Comparison of ENCODE assay signal across 15 cellular contexts in the genomic region with DNA sequence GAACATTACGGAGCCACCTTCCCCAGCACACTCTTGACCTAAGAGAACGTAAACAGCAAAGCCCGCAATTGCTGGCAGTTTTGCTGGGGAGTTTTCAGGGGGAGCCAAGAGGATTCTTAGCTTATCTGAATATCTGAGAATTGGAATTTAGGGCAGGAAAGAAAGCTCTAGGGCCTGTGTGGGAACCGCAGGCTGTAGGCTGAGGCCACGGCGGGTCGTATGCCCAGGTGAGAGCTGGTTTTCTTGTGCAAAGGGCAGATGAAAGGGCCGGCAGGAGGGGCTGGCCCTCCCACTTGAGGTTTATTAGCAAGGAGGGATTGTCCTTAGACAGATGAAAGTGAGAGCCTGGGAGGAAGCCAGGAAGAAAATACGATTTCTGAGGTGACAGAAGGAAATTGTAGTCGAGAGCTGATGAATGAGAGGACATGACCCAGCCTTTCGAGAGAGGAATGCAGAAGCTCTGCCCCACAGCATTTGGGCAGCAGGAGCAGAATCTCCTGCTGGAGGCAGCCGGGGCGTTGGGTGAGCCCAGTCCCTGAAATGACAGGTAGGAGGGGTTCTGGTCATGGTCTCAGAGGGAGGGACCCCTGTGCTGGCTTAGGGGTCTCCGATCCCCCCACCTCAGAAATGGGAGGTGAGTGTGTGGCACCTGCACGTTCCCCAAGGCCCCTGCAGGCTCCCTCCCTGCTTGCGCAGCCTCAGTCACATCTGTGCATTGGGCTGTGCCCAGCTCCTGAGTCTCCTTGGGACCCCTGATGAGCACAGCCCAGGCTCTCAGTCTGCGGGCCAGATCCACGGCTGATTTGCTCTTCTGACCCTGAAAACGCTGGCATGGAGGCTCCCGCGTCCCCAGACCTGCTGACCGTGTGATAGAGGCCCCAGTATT.
DNase-seq lines count a peak whose midpoint lies in the region; ATAC-seq and TF ChIP-seq lines count a peak whose summit lies in the region.
"Had no signal": no experiment of that assay in that cellular context is flagged by ENCODE, and none has a peak within 500 bp of the region (broad histone marks: within the 10 kb centered on the region; RNA-seq: fewer than 3 reads in every experiment).

No MANE protein-coding gene starts in this region.

- peaks cover 40% of the 10 kb centered on the region for H3K4me1 Mint-ChIP-seq in GM23338
- peaks cover 9% of the 10 kb centered on the region for H3K4me1 Mint-ChIP-seq in activated CD4-positive, alpha-beta T cell treated with anti-CD3 and anti-CD28 coated beads, Interleukin-2, amount 10 ng/mL, durations not matched to agents 24 days and 14 days

- H3K4me3 ChIP-seq in GM23338 (no peak overlapping the region), RWPE2 (ENCODE audit: severe bottlenecking) (no peak overlapping the region), ascending aorta (no peak overlapping the region)
- H3K4me3 ChIP-seq: prostate gland, testis had no signal

- peak; percentile 62 for DNase-seq in GM23338 (ENCODE audit: low spot score)
- DNase-seq in RWPE2 (ENCODE audit: low spot score), result peak; percentile 3
- peak; percentile 64 for DNase-seq in iPS-NIHi11 (ENCODE audit: low spot score)
- DNase-seq in retina, result peak; percentile 40
- no peak for DNase-seq in ascending aorta (ENCODE audit: low spot score in 2 of 2)
- no peak for DNase-seq in GOT3 (lab: John Stamatoyannopoulos, UW)
- no peak for DNase-seq in activated CD4-positive, alpha-beta T cell treated with anti-CD3 and anti-CD28 coated beads, Interleukin-2, amount 10 ng/mL, durations not matched to agents 24 days and 14 days
- DNase-seq: activated CD4-positive, CD25-positive, alpha-beta regulatory T cell treated with anti-CD3 and anti-CD28 coated beads, Interleukin-2, amount 50 U/mL, for 72 hours; NCI-H1048; NCI-H226; OCI-M1; testis had no signal

- H3K9me3 ChIP-seq in RWPE2 (ENCODE audit: severe bottlenecking) (no peaks in the 10 kb centered on the region), ascending aorta (no peaks in the 10 kb centered on the region)
- H3K9me3 ChIP-seq: prostate gland, testis had no signal

- H3K27me3 ChIP-seq in GM23338 (ENCODE audit: insufficient read depth) (no peaks in the 10 kb centered on the region), RWPE2 (ENCODE audit: insufficient read depth, poor library complexity, severe bottlenecking) (no peaks in the 10 kb centered on the region), ascending aorta (no peaks in the 10 kb centered on the region)
- H3K27me3 ChIP-seq: testis had no signal

- peak; percentile 91 for ATAC-seq in GM23338
- no peak for ATAC-seq in RWPE2 (ENCODE audit: low read depth)
- ATAC-seq in SK-N-SH treated with all-trans-retinoic acid at 6 μM for 48 hours, result no peak

- peaks cover 2% of the 10 kb centered on the region; the same call in 1 of the 2 replicates for H4K20me1 ChIP-seq in GM23338 (replicated peaks; ENCODE audit: insufficient read depth)

- H3F3A ChIP-seq in GM23338 (replicated peaks; ENCODE audit: low read depth), result no peaks in the 10 kb centered on the region; the same call in 1 of the 2 replicates

- TF ChIP-seq CTCF in GM23338 (conservative IDR thresholded peaks at IDR 0.05; ENCODE audit: low read depth in 2 of 2), result no peak
- TF ChIP-seq CTCF in RWPE2 (IDR thresholded peaks at IDR 0.05; ENCODE audit: poor library complexity, severe bottlenecking), result no peak
- no peak for TF ChIP-seq CTCF in ascending aorta (IDR thresholded peaks at IDR 0.05)

- H3K36me3 Mint-ChIP-seq in GM23338 (ENCODE audit: low read depth), result peaks cover 61% of the 10 kb centered on the region
- no peaks in the 10 kb centered on the region for H3K36me3 Mint-ChIP-seq in activated CD4-positive, alpha-beta T cell treated with anti-CD3 and anti-CD28 coated beads, Interleukin-2, amount 10 ng/mL, durations not matched to agents 24 days and 14 days (ENCODE audit: low read depth)

- H3K27me3 Mint-ChIP-seq in GM23338 (ENCODE audit: insufficient read depth, low read depth, poor library complexity), result peaks cover 8% of the 10 kb centered on the region
- no peaks in the 10 kb centered on the region for H3K27me3 Mint-ChIP-seq in activated CD4-positive, alpha-beta T cell treated with anti-CD3 and anti-CD28 coated beads, Interleukin-2, amount 10 ng/mL, durations not matched to agents 24 days and 14 days
- H3K27me3 Mint-ChIP-seq: dendritic cell treated with granulocyte-macrophage colony-stimulating factor and Interleukin-4, amounts not matched to agents 40 ng/mL and 50 ng/mL, for 4 days had no signal

- 0 out of 2 replicates have a peak overlapping the region, but pooled peaks have one; percentile 12 for H3K4me2 ChIP-seq in GM23338

- intact Hi-C loops in ascending aorta (cut with DNase I), result no loop called here
- intact Hi-C loops in activated CD4-positive, alpha-beta T cell treated with anti-CD3 and anti-CD28 coated beads, Interleukin-2, amount 10 ng/mL, durations not matched to agents 24 days and 14 days (cut with micrococcal nuclease), result no loop called here

- H3K27ac ChIP-seq in GM23338 (ENCODE audit: low read depth) (peak overlapping the region; percentile 55), RWPE2 (ENCODE audit: poor library complexity, severe bottlenecking) (no peak overlapping the region), ascending aorta (no peak overlapping the region)
- H3K27ac ChIP-seq: testis had no signal

- peak overlapping the region; percentile 75 for H3K27ac Mint-ChIP-seq in GM23338
- no peak overlapping the region for H3K27ac Mint-ChIP-seq in activated CD4-positive, alpha-beta T cell treated with anti-CD3 and anti-CD28 coated beads, Interleukin-2, amount 10 ng/mL, durations not matched to agents 24 days and 14 days
- H3K27ac Mint-ChIP-seq: dendritic cell treated with granulocyte-macrophage colony-stimulating factor and Interleukin-4, amounts not matched to agents 40 ng/mL and 50 ng/mL, for 4 days had no signal

- H3K9me3 Mint-ChIP-seq in GM23338, result no peaks in the 10 kb centered on the region; the same call in 1 of the 3 replicates
- no peaks in the 10 kb centered on the region for H3K9me3 Mint-ChIP-seq in activated CD4-positive, alpha-beta T cell treated with anti-CD3 and anti-CD28 coated beads, Interleukin-2, amount 10 ng/mL, durations not matched to agents 24 days and 14 days
- H3K9me3 Mint-ChIP-seq: dendritic cell treated with granulocyte-macrophage colony-stimulating factor and Interleukin-4, amounts not matched to agents 40 ng/mL and 50 ng/mL, for 4 days had no signal

- H3K4me3 Mint-ChIP-seq in GM23338, result peak overlapping the region; percentile 32; the same call in 2 of the 3 replicates
- H3K4me3 Mint-ChIP-seq in activated CD4-positive, alpha-beta T cell treated with anti-CD3 and anti-CD28 coated beads, Interleukin-2, amount 10 ng/mL, durations not matched to agents 24 days and 14 days, result no peak overlapping the region
- H3K4me3 Mint-ChIP-seq: dendritic cell treated with granulocyte-macrophage colony-stimulating factor and Interleukin-4, amounts not matched to agents 40 ng/mL and 50 ng/mL, for 4 days had no signal

- H3K4me1 ChIP-seq in GM23338 (ENCODE audit: insufficient read depth) (peaks cover 15% of the 10 kb centered on the region; the same call in 1 of the 2 replicates), RWPE2 (ENCODE audit: insufficient read depth, poor library complexity, severe bottlenecking) (no peaks in the 10 kb centered on the region), ascending aorta (peaks cover 0 to 2% of the 10 kb centered on the region in 2 donors)
- H3K4me1 ChIP-seq: prostate gland had no signal

- H3K36me3 ChIP-seq in GM23338 (ENCODE audit: insufficient read depth), result no peaks in the 10 kb centered on the region
- H3K36me3 ChIP-seq in RWPE2 (ENCODE audit: low read depth), result no peaks in the 10 kb centered on the region
- peaks cover 0 to 22% of the 10 kb centered on the region in 2 donors for H3K36me3 ChIP-seq in ascending aorta
- H3K36me3 ChIP-seq: prostate gland had no signal

- no peak overlapping the region for H2AFZ ChIP-seq in GM23338

- H3K79me2 ChIP-seq in GM23338 (replicated peaks; ENCODE audit: insufficient read depth), result peaks cover 6% of the 10 kb centered on the region; the same call in 1 of the 2 replicates

- no peaks in the 10 kb centered on the region for H3K9me2 ChIP-seq in GM23338 (ENCODE audit: insufficient read depth)

TF ChIP-seq in GM23338, 12 proteins besides CTCF, POLR2A, EP300 and RAD21 (continues in another document):
- TF ChIP-seq CREB1 (CRISPR knock-in tag; IDR thresholded peaks at IDR 0.05; ENCODE audit: low read depth), result no peak

TF ChIP-seq in SK-N-SH treated with all-trans-retinoic acid at 6 μM for 48 hours, 23 proteins besides CTCF, POLR2A, EP300 and RAD21 (continues in another document):
- TF ChIP-seq ARNTL (CRISPR knock-in tag; IDR thresholded peaks at IDR 0.05; ENCODE audit: borderline replicate concordance, low read depth), result no peak
- TF ChIP-seq RARB (CRISPR knock-in tag; IDR thresholded peaks at IDR 0.05), result no peak
- no peak for TF ChIP-seq CSDC2 (CRISPR knock-in tag; IDR thresholded peaks at IDR 0.05)
- no peak for TF ChIP-seq ESRRG (CRISPR knock-in tag; IDR thresholded peaks at IDR 0.05)
- no peak for TF ChIP-seq ZNF8 (CRISPR knock-in tag; IDR thresholded peaks at IDR 0.05)
- TF ChIP-seq SNAI2 (CRISPR knock-in tag; IDR thresholded peaks at IDR 0.05), result no peak
- TF ChIP-seq, protein P1, sequence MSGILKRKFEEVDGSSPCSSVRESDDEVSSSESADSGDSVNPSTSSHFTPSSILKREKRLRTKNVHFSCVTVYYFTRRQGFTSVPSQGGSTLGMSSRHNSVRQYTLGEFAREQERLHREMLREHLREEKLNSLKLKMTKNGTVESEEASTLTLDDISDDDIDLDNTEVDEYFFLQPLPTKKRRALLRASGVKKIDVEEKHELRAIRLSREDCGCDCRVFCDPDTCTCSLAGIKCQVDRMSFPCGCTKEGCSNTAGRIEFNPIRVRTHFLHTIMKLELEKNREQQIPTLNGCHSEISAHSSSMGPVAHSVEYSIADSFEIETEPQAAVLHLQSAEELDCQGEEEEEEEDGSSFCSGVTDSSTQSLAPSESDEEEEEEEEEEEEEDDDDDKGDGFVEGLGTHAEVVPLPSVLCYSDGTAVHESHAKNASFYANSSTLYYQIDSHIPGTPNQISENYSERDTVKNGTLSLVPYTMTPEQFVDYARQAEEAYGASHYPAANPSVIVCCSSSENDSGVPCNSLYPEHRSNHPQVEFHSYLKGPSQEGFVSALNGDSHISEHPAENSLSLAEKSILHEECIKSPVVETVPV (CRISPR knock-in tag; IDR thresholded peaks at IDR 0.05), result no peak
- TF ChIP-seq TOX (CRISPR knock-in tag; IDR thresholded peaks at IDR 0.05; ENCODE audit: borderline replicate concordance), result no peak
- TF ChIP-seq TCF4 (CRISPR knock-in tag; IDR thresholded peaks at IDR 0.05; ENCODE audit: borderline replicate concordance), result no peak
- no peak for TF ChIP-seq ZNF70 (CRISPR knock-in tag; IDR thresholded peaks at IDR 0.05)

Comparison
In these comparisons a context has a peak if more than half of its experiments do, and no peak if none do; other contexts are left out.
1. DNase-seq: peak in GM23338 (single experiment), RWPE2 (single experiment), iPS-NIHi11 (single experiment) and retina (single experiment); none in ascending aorta (0 of 2), GOT3 (single experiment) and activated CD4-positive, alpha-beta T cell treated with anti-CD3 and anti-CD28 coated beads, Interleukin-2, amount 10 ng/mL, durations not matched to agents 24 days and 14 days (single experiment).